Comparison of ENCODE assay signal across 9 cellular contexts in genomic region chr9:114908104-114908621, GRCh38. TPM values are rescaled to one million over a fixed set of nuclear protein-coding genes. Genes with fewer than 3 reads are reported as not detected.
DNase-seq lines count a peak whose midpoint lies in the region; ATAC-seq and TF ChIP-seq lines count a peak whose summit lies in the region.
"Had no signal": no experiment of that assay in that cellular context is flagged by ENCODE, and none has a peak within 500 bp of the region (broad histone marks: within the 10 kb centered on the region; RNA-seq: fewer than 3 reads in every experiment).

No MANE protein-coding gene starts in this region.

- H3K4me1 Mint-ChIP-seq in activated CD8-positive, alpha-beta memory T cell treated with anti-CD3 and anti-CD28 coated beads, Interleukin-2, amount 10 ng/mL, durations not matched to agents 7 days and 5 days, result peaks cover 60% of the 10 kb centered on the region
- H3K4me1 Mint-ChIP-seq in activated CD4-positive, alpha-beta memory T cell treated with anti-CD3 and anti-CD28 coated beads for 36 hours (ENCODE audit: low read depth), result peaks cover 92% of the 10 kb centered on the region

- ATAC-seq in activated CD8-positive, alpha-beta memory T cell treated with anti-CD3 and anti-CD28 coated beads, Interleukin-2, amount 10 ng/mL, durations not matched to agents 7 days and 5 days, result peak; percentile 65
- ATAC-seq in mucosa of descending colon, result peak; percentile 61

- H2AK5ac ChIP-seq in neuronal stem cell (ENCODE audit: low read depth, low read length), result no peak overlapping the region

- H2BK12ac ChIP-seq in neuronal stem cell (ENCODE audit: low read length), result no peak overlapping the region

- no peaks in the 10 kb centered on the region for H3K27me3 ChIP-seq in neuronal stem cell (ENCODE audit: control insufficient read depth in 3 of 3, insufficient read depth in 3 of 3, low read depth in 1 of 3, low read length in 3 of 3)

- CTCF ChIA-PET in activated CD8-positive, alpha-beta memory T cell treated with anti-CD3 and anti-CD28 coated beads, Interleukin-2, amount 10 ng/mL, durations not matched to agents 7 days and 5 days (lab: Charles Lee), result interaction anchor here (0.8 to 8.6 kb wide), 16 partner anchors 9 to 316 kb away, joined by 3 to 152 read pairs (median 8); partner anchors contain the start of genes TEX48 and TNFSF8
- CTCF ChIA-PET in activated CD4-positive, alpha-beta memory T cell treated with anti-CD3 and anti-CD28 coated beads for 36 hours (lab: Charles Lee), result interaction anchor here (0.6 to 15.1 kb wide), 18 partner anchors 8 to 503 kb away, joined by 3 to 242 read pairs (median 4); partner anchors contain the start of genes TEX48 and TNFSF8

- H2BK15ac ChIP-seq in neuronal stem cell (ENCODE audit: low read length), result no peak overlapping the region

- peak; percentile 60 for DNase-seq in activated CD8-positive, alpha-beta memory T cell treated with anti-CD3 and anti-CD28 coated beads, Interleukin-2, amount 10 ng/mL, durations not matched to agents 7 days and 5 days
- DNase-seq in activated CD8-positive, alpha-beta memory T cell treated with anti-CD3 and anti-CD28 coated beads for 24 hours, result no peak
- DNase-seq in NCI-H187 (lab: John Stamatoyannopoulos, UW) (peak; percentile 38 to 52), mucosa of descending colon (no peak), neuronal stem cell (ENCODE audit: low spot score) (no peak), cortex of kidney (lab: John Stamatoyannopoulos, UW) (no peak)
- DNase-seq in activated CD4-positive, alpha-beta memory T cell treated with anti-CD3 and anti-CD28 coated beads for 36 hours, result peak; percentile 47
- no peak for DNase-seq in activated CD4-positive, alpha-beta T cell treated with anti-CD3 and anti-CD28 coated beads for 4 hours
- DNase-seq: activated B cell treated with CpG ODN at 0.5 μM for 24 hours had no signal

- H3K27ac ChIP-seq in neuronal stem cell (replicated peaks; ENCODE audit: low read length), result no peak overlapping the region

- no peak overlapping the region for H3K23ac ChIP-seq in neuronal stem cell (ENCODE audit: low read depth, low read length, poor library complexity)

- no peak overlapping the region for H2AFZ ChIP-seq in neuronal stem cell (ENCODE audit: low read length)

- no peak overlapping the region for H2BK120ac ChIP-seq in neuronal stem cell (ENCODE audit: low read depth, low read length)

- peak overlapping the region; percentile 89 for H3K27ac Mint-ChIP-seq in activated CD8-positive, alpha-beta memory T cell treated with anti-CD3 and anti-CD28 coated beads, Interleukin-2, amount 10 ng/mL, durations not matched to agents 7 days and 5 days
- peak overlapping the region; percentile 96 for H3K27ac Mint-ChIP-seq in activated CD4-positive, alpha-beta memory T cell treated with anti-CD3 and anti-CD28 coated beads for 36 hours

- POLR2A ChIA-PET in activated CD4-positive, alpha-beta memory T cell treated with anti-CD3 and anti-CD28 coated beads for 36 hours (lab: Charles Lee), result interaction anchor here (0.6 to 4.6 kb wide), 9 partner anchors 12 to 217 kb away, joined by 3 to 20 read pairs (median 4); partner anchors contain the start of gene TNFSF8

- WGBS in neuronal stem cell (ENCODE audit: extremely low coverage in 2 of 2, insufficient read length in 2 of 2, insufficient replicate concordance in 1 of 2), 2 donors, result no CpG with 5 or more reads among the region's 3 CpGs

- H2BK5ac ChIP-seq in neuronal stem cell (ENCODE audit: low read length), result no peak overlapping the region

- H3K14ac ChIP-seq in neuronal stem cell (ENCODE audit: low read length), result no peak overlapping the region

- H3K4me3 Mint-ChIP-seq in activated CD8-positive, alpha-beta memory T cell treated with anti-CD3 and anti-CD28 coated beads, Interleukin-2, amount 10 ng/mL, durations not matched to agents 7 days and 5 days, result peak overlapping the region; percentile 25
- peak overlapping the region; percentile 45 for H3K4me3 Mint-ChIP-seq in activated CD4-positive, alpha-beta memory T cell treated with anti-CD3 and anti-CD28 coated beads for 36 hours

- H3K4me2 ChIP-seq in neuronal stem cell (ENCODE audit: insufficient read depth, low read length, poor library complexity, severe bottlenecking), result no peak overlapping the region

- H3K9me3 ChIP-seq in mucosa of descending colon (no peaks in the 10 kb centered on the region), neuronal stem cell (replicated peaks in 1 of 2; ENCODE audit: control insufficient read depth in 2 of 2, insufficient read depth in 1 of 2, low read depth in 1 of 2, low read length in 2 of 2) (no peaks in the 10 kb centered on the region)

- H4K8ac ChIP-seq in neuronal stem cell (ENCODE audit: low read depth, low read length), result no peak overlapping the region

- H3K18ac ChIP-seq in neuronal stem cell (ENCODE audit: low read length), result no peak overlapping the region

- H3K9ac ChIP-seq in neuronal stem cell (ENCODE audit: low read depth, low read length, poor library complexity), result no peak overlapping the region

- H3K36me3 ChIP-seq in mucosa of descending colon (ENCODE audit: low read depth) (no peaks in the 10 kb centered on the region), neuronal stem cell (replicated peaks in 1 of 2; ENCODE audit: control insufficient read depth in 2 of 2, insufficient read depth in 2 of 2, low read length in 2 of 2) (no peaks in the 10 kb centered on the region)

- H3K4me1 ChIP-seq in mucosa of descending colon (ENCODE audit: low read depth) (no peaks in the 10 kb centered on the region), neuronal stem cell (ENCODE audit: control insufficient read depth in 2 of 2, insufficient read depth in 1 of 2, low read depth in 1 of 2, low read length in 2 of 2) (peaks cover 0 to 6% of the 10 kb centered on the region in 2 donors)

- no peak for TF ChIP-seq CTCF in mucosa of descending colon (IDR thresholded peaks at IDR 0.05)

- H3K4ac ChIP-seq in neuronal stem cell (ENCODE audit: low read length), result no peak overlapping the region

- intact Hi-C loops in activated CD4-positive, alpha-beta memory T cell treated with anti-CD3 and anti-CD28 coated beads for 36 hours (cut with micrococcal nuclease), result loop anchor here (1.0 to 5.0 kb wide), 6 partner anchors 11 to 299 kb away; no protein-coding TSS in a partner anchor
- intact Hi-C loops in mucosa of descending colon (cut with DNase I, micrococcal nuclease), result no loop called here

- H3K4me3 ChIP-seq in mucosa of descending colon (no peak overlapping the region), neuronal stem cell (ENCODE audit: low read length in 2 of 2) (no peak overlapping the region)

- no peaks in the 10 kb centered on the region for H3K79me1 ChIP-seq in neuronal stem cell (ENCODE audit: low read depth, low read length)

- H3K36me3 Mint-ChIP-seq in activated CD8-positive, alpha-beta memory T cell treated with anti-CD3 and anti-CD28 coated beads, Interleukin-2, amount 10 ng/mL, durations not matched to agents 7 days and 5 days, result peaks cover 74% of the 10 kb centered on the region
- peaks cover 64% of the 10 kb centered on the region for H3K36me3 Mint-ChIP-seq in activated CD4-positive, alpha-beta memory T cell treated with anti-CD3 and anti-CD28 coated beads for 36 hours

- no peak overlapping the region for H4K91ac ChIP-seq in neuronal stem cell (ENCODE audit: low read depth, low read length, poor library complexity)

- no peaks in the 10 kb centered on the region for H3K27me3 Mint-ChIP-seq in activated CD8-positive, alpha-beta memory T cell treated with anti-CD3 and anti-CD28 coated beads, Interleukin-2, amount 10 ng/mL, durations not matched to agents 7 days and 5 days
- H3K27me3 Mint-ChIP-seq in activated CD4-positive, alpha-beta memory T cell treated with anti-CD3 and anti-CD28 coated beads for 36 hours, result no peaks in the 10 kb centered on the region
- H3K27me3 Mint-ChIP-seq: activated B cell treated with CpG ODN at 0.5 μM for 24 hours had no signal

- H3K9me3 Mint-ChIP-seq in activated CD8-positive, alpha-beta memory T cell treated with anti-CD3 and anti-CD28 coated beads, Interleukin-2, amount 10 ng/mL, durations not matched to agents 7 days and 5 days (ENCODE audit: low read depth), result no peaks in the 10 kb centered on the region
- no peaks in the 10 kb centered on the region for H3K9me3 Mint-ChIP-seq in activated CD4-positive, alpha-beta memory T cell treated with anti-CD3 and anti-CD28 coated beads for 36 hours
- H3K9me3 Mint-ChIP-seq: activated B cell treated with CpG ODN at 0.5 μM for 24 hours had no signal

RNA-seq across cellular contexts. Expression of gene TNFSF8, which starts 22.2 kb away (rescaled TPM):
- total RNA-seq in activated CD8-positive, alpha-beta memory T cell treated with anti-CD3 and anti-CD28 coated beads, Interleukin-2, amount 10 ng/mL, durations not matched to agents 7 days and 5 days, result 10 to 100 TPM; 30.3 to 34.5 TPM
- 10 to 100 TPM; 37.9 to 38.7 TPM for total RNA-seq in activated CD4-positive, alpha-beta memory T cell treated with anti-CD3 and anti-CD28 coated beads for 36 hours
- 1 to 10 TPM; 1.0 to 1.3 (median 1.0) TPM for total RNA-seq in mucosa of descending colon
- polyA plus RNA-seq in neuronal stem cell (2013, experiment 1 of 2), result not detected
- polyA plus RNA-seq in neuronal stem cell (2013, experiment 2 of 2), result not detected

Comparison
In these comparisons a context has a peak if more than half of its experiments do, and no peak if none do; other contexts are left out.
1. DNase-seq: peak in activated CD8-positive, alpha-beta memory T cell treated with anti-CD3 and anti-CD28 coated beads, Interleukin-2, amount 10 ng/mL, durations not matched to agents 7 days and 5 days (single experiment), NCI-H187 (2 of 2) and activated CD4-positive, alpha-beta memory T cell treated with anti-CD3 and anti-CD28 coated beads for 36 hours (single experiment); none in activated CD8-positive, alpha-beta memory T cell treated with anti-CD3 and anti-CD28 coated beads for 24 hours (single experiment), mucosa of descending colon (0 of 3), neuronal stem cell (single experiment), cortex of kidney (single experiment) and activated CD4-positive, alpha-beta T cell treated with anti-CD3 and anti-CD28 coated beads for 4 hours (0 of 2).
2. RNA of gene TNFSF8, which starts 22.2 kb away (total RNA-seq): 37.9 to 38.7 TPM in activated CD4-positive, alpha-beta memory T cell treated with anti-CD3 and anti-CD28 coated beads for 36 hours and 30.3 to 34.5 TPM in activated CD8-positive, alpha-beta memory T cell treated with anti-CD3 and anti-CD28 coated beads, Interleukin-2, amount 10 ng/mL, durations not matched to agents 7 days and 5 days; 1.0 to 1.3 TPM in mucosa of descending colon; every median in the first group is over 10 times any median in the second.